ENCODE assay signal across 8 cellular contexts in genomic region chr6:100116409-100117194, GRCh38.
A peak's percentile ranks its signal among the peaks of the same experiment; 100 is the strongest.
DNase-seq lines count a peak whose midpoint lies in the region; ATAC-seq, FAIRE-seq and TF ChIP-seq lines count a peak whose summit lies in the region.

No MANE protein-coding gene starts in this region.

- H3K36me3 ChIP-seq in astrocyte (ENCODE audit: insufficient read depth, low read length) (no peaks in the 10 kb centered on the region), subcutaneous abdominal adipose tissue (ENCODE audit: control insufficient read depth in 5 of 5, insufficient read depth in 5 of 5, low read length in 5 of 5) (no peaks in the 10 kb centered on the region)
- no peaks in the 10 kb centered on the region for H3K36me3 ChIP-seq in CD8-positive, alpha-beta memory T cell (ENCODE audit: insufficient read depth, low read length)

- peak; percentile 67 for FAIRE-seq in astrocyte (lab: Jason Lieb, UNC)

- peak; percentile 84 for ATAC-seq in GM18909 (IDR thresholded peaks at IDR 0.05; ENCODE audit: poor library complexity, unreplicated experiment)
- ATAC-seq in HG03521 (IDR thresholded peaks at IDR 0.05; ENCODE audit: unreplicated experiment): peak; percentile 71

- H3K36me3 Mint-ChIP-seq in astrocyte (ENCODE audit: low read depth, unreplicated experiment): no peaks in the 10 kb centered on the region
- H3K36me3 Mint-ChIP-seq in CD8-positive, alpha-beta memory T cell: no peaks in the 10 kb centered on the region

- H3K4me2 ChIP-seq in astrocyte (ENCODE audit: low read length): no peak overlapping the region

- peaks cover 8% of the 10 kb centered on the region for H3K27me3 Mint-ChIP-seq in astrocyte (ENCODE audit: low read depth, unreplicated experiment)
- peaks cover 0 to 19% of the 10 kb centered on the region in 2 donors for H3K27me3 Mint-ChIP-seq in CD8-positive, alpha-beta memory T cell

- H3K4me3 ChIP-seq in astrocyte (ENCODE audit: insufficient read depth, low read depth, low read length) (no peak overlapping the region), subcutaneous abdominal adipose tissue (ENCODE audit: low read depth in 1 of 5, low read length in 5 of 5) (no peak overlapping the region)
- H3K4me3 ChIP-seq in CD8-positive, alpha-beta memory T cell (ENCODE audit: low read length): no peak overlapping the region

- POLR2A ChIA-PET in CD8-positive, alpha-beta memory T cell (lab: Charles Lee): no interaction called here

- H3K4me3 Mint-ChIP-seq in astrocyte (ENCODE audit: unreplicated experiment): no peak overlapping the region
- no peak overlapping the region for H3K4me3 Mint-ChIP-seq in CD8-positive, alpha-beta memory T cell

- H3K4me1 Mint-ChIP-seq in astrocyte (ENCODE audit: low read depth, unreplicated experiment): peaks cover 5% of the 10 kb centered on the region
- H3K4me1 Mint-ChIP-seq in CD8-positive, alpha-beta memory T cell: no peaks in the 10 kb centered on the region

- no peak overlapping the region for H2AFZ ChIP-seq in astrocyte (ENCODE audit: low read depth, low read length)

- peak; percentile 82 for TF ChIP-seq CTCF in astrocyte (IDR thresholded peaks at IDR 0.05; ENCODE audit: insufficient read depth, low read depth, low read length)

- no peaks in the 10 kb centered on the region for H3K79me2 ChIP-seq in astrocyte (ENCODE audit: insufficient read depth, low read length)

- no peaks in the 10 kb centered on the region for H4K20me1 ChIP-seq in astrocyte (ENCODE audit: insufficient read depth, low read length)

- H3K27me3 ChIP-seq in astrocyte (ENCODE audit: insufficient read depth, low read length) (peaks cover 13% of the 10 kb centered on the region), subcutaneous abdominal adipose tissue (ENCODE audit: control insufficient read depth in 5 of 5, insufficient read depth in 4 of 5, low read length in 5 of 5) (no peaks in the 10 kb centered on the region)
- H3K27me3 ChIP-seq in CD8-positive, alpha-beta memory T cell (ENCODE audit: insufficient read depth, low read length, poor library complexity, severe bottlenecking): no peaks in the 10 kb centered on the region

- H3K9me3 Mint-ChIP-seq in astrocyte (ENCODE audit: unreplicated experiment): no peaks in the 10 kb centered on the region
- no peaks in the 10 kb centered on the region for H3K9me3 Mint-ChIP-seq in CD8-positive, alpha-beta memory T cell

- H3K27ac Mint-ChIP-seq in astrocyte (ENCODE audit: unreplicated experiment): no peak overlapping the region
- H3K27ac Mint-ChIP-seq in CD8-positive, alpha-beta memory T cell: no peak overlapping the region

- H3K9me3 ChIP-seq in astrocyte (ENCODE audit: insufficient read depth, low read depth, low read length): no peaks in the 10 kb centered on the region
- H3K9me3 ChIP-seq in subcutaneous abdominal adipose tissue (ENCODE audit: control insufficient read depth in 5 of 5, low read length in 5 of 5): no peaks in the 10 kb centered on the region
- H3K9me3 ChIP-seq in CD8-positive, alpha-beta memory T cell (ENCODE audit: low read length): no peaks in the 10 kb centered on the region

- H3K27ac ChIP-seq in astrocyte (ENCODE audit: low read depth, low read length): no peak overlapping the region
- peak overlapping the region; percentile 7 for H3K27ac ChIP-seq in subcutaneous abdominal adipose tissue (ENCODE audit: low read depth, low read length)
- H3K27ac ChIP-seq in CD8-positive, alpha-beta memory T cell (ENCODE audit: low read depth, low read length): no peak overlapping the region

- peak; percentile 23 for DNase-seq in DMS 273 treated with DMSO at 0.1 percent for 48 hours (lab: John Stamatoyannopoulos, UW)
- peak; percentile 84 for DNase-seq in NCI-H748 (lab: John Stamatoyannopoulos, UW; ENCODE audit: unreplicated experiment)
- DNase-seq in astrocyte (ENCODE audit: low read depth): peak; percentile 53
- peak; percentile 60 for DNase-seq in iPS DF 4.7 (ENCODE audit: extremely low read depth, low spot score)
- no peak for DNase-seq in CD8-positive, alpha-beta memory T cell

- no peak overlapping the region for H3K9ac ChIP-seq in astrocyte (ENCODE audit: low read length)
- peak overlapping the region in 1 of 5 donors; percentile 13 for H3K9ac ChIP-seq in subcutaneous abdominal adipose tissue (ENCODE audit: low read length in 5 of 5)

- CTCF ChIA-PET in CD8-positive, alpha-beta memory T cell (lab: Charles Lee): no interaction called here

- H3K4me1 ChIP-seq in astrocyte (ENCODE audit: insufficient read depth, low read length) (no peaks in the 10 kb centered on the region), subcutaneous abdominal adipose tissue (ENCODE audit: control insufficient read depth in 5 of 5, insufficient read depth in 5 of 5, low read length in 5 of 5) (peaks cover 0 to 20% (median 3%) of the 10 kb centered on the region in 5 donors)
- no peaks in the 10 kb centered on the region for H3K4me1 ChIP-seq in CD8-positive, alpha-beta memory T cell (ENCODE audit: insufficient read depth, low read length)

Comparison
In these comparisons a context has a peak if more than half of its experiments do, and no peak if none do; other contexts are left out.
1. DNase-seq: peak in DMS 273 treated with DMSO at 0.1 percent for 48 hours (single experiment), NCI-H748 (single experiment), astrocyte (single experiment) and iPS DF 4.7 (single experiment); none in CD8-positive, alpha-beta memory T cell (0 of 5).